33 cellular contexts compared by ENCODE assay signal in the genomic region with DNA sequence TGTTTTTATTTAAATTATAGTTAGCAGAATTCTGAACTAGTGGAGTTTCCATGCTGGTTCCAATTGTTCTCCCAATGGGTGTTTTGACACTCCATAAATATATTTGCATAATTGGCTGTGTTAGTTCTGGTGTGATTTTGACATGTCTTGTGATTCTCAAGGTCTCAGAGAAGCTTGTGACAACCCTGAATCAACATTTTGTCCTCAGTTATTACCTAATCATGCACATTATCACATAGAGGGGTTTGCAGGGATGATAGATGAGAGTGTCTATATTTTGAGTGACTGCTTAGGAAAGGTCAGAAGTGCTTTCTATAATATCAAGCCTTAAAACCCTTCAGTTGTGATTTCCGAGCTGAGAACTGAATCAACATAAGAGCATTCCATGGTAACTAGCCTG. TPM values are rescaled to one million over a fixed set of nuclear protein-coding genes. Genes with fewer than 3 reads are reported as not detected.
"Had no signal": no experiment of that assay in that cellular context is flagged by ENCODE, and none has a peak within 500 bp of the region (broad histone marks: within the 10 kb centered on the region; RNA-seq: fewer than 3 reads in every experiment).

No MANE protein-coding gene starts in this region.

- H3K27me3 ChIP-seq: adrenal gland, body of pancreas, brain microvascular endothelial cell, breast epithelium had no signal

- H3K36me3 ChIP-seq: adrenal gland, brain microvascular endothelial cell, breast epithelium had no signal

- H3K4me3 ChIP-seq: adrenal gland, body of pancreas, breast epithelium had no signal

- H3K9me3 ChIP-seq: adrenal gland, body of pancreas, breast epithelium had no signal

- DNase-seq: activated B cell treated with CpG ODN at 0.5 μM for 24 hours; activated CD4-positive, alpha-beta memory T cell treated with anti-CD3 and anti-CD28 coated beads for 36 hours; activated CD4-positive, alpha-beta T cell treated with anti-CD3 and anti-CD28 coated beads for 4 hours; activated CD4-positive, alpha-beta T cell treated with anti-CD3 and anti-CD28 coated beads, Interleukin-2, amount 10 ng/mL, durations not matched to agents 24 days and 14 days; activated CD4-positive, alpha-beta T cell treated with anti-CD3 and anti-CD28 coated beads, Interleukin-2, amount 50 U/mL, for 1 hour; activated CD4-positive, alpha-beta T cell treated with anti-CD3 and anti-CD28 coated beads, Interleukin-2, amount 50 U/mL, for 4 hours; activated CD4-positive, CD25-positive, alpha-beta regulatory T cell treated with anti-CD3 and anti-CD28 coated beads, Interleukin-2, amount 50 U/mL, for 72 hours; activated CD8-positive, alpha-beta memory T cell treated with anti-CD3 and anti-CD28 coated beads, Interleukin-2, amount 50 U/mL, for 4 hours; activated CD8-positive, alpha-beta T cell treated with anti-CD3 and anti-CD28 coated beads for 36 hours; activated effector memory CD4-positive, alpha-beta T cell treated with anti-CD3 and anti-CD28 coated beads, Interleukin-2, amount 50 U/mL, for 16 hours; activated gamma-delta T cell treated with Interleukin-2 at 50 U/mL for 16 hours; activated naive CD4-positive, alpha-beta T cell; activated naive CD4-positive, alpha-beta T cell treated with anti-CD3 and anti-CD28 coated beads for 36 hours; activated naive CD4-positive, alpha-beta T cell treated with anti-CD3 and anti-CD28 coated beads, Interleukin-2, amount 50 U/mL, for 16 hours; activated naive CD8-positive, alpha-beta T cell treated with anti-CD3 and anti-CD28 coated beads for 36 hours; activated T-cell treated with anti-CD3 and anti-CD28 coated beads for 4 hours; activated T-cell treated with anti-CD3 and anti-CD28 coated beads, Interleukin-2, amount 50 U/mL, for 1 hour; activated T-cell treated with anti-CD3 and anti-CD28 coated beads, Interleukin-2, amount 50 U/mL, for 4 hours; activated T-cell treated with anti-CD3 and anti-CD28 coated beads, Interleukin-2, amount 50 U/mL, for 72 hours; adrenal gland; amniotic stem cell; aorta; body of pancreas; brain microvascular endothelial cell; central memory CD4-positive, alpha-beta T cell; T-helper 2 cell; T-helper 9 cell had no signal

- ATAC-seq: activated CD8-positive, alpha-beta T cell treated with anti-CD3 and anti-CD28 coated beads for 36 hours; activated naive CD4-positive, alpha-beta T cell treated with anti-CD3 and anti-CD28 coated beads, Interleukin-2, amount 50 U/mL, for 72 hours; activated T-cell treated with anti-CD3 and anti-CD28 coated beads, Interleukin-2, amount 50 U/mL, for 4 hours; activated T-cell treated with anti-CD3 and anti-CD28 coated beads, Interleukin-2, amount 50 U/mL, for 72 hours; activated T-helper 17 cell treated with anti-CD3 and anti-CD28 coated beads, Interleukin-2, amount 50 U/mL, for 72 hours; body of pancreas had no signal

- H3K27ac ChIP-seq: adrenal gland, body of pancreas, brain microvascular endothelial cell, breast epithelium, VCaP had no signal

RNA-seq across cellular contexts. Expression of a gene that starts 11.5 kb away (rescaled TPM):
- total RNA-seq: activated B cell treated with CpG ODN at 0.5 μM for 24 hours; activated CD4-positive, alpha-beta memory T cell treated with anti-CD3 and anti-CD28 coated beads for 36 hours; activated CD4-positive, alpha-beta T cell treated with anti-CD3 and anti-CD28 coated beads, Interleukin-2, amount 10 ng/mL, durations not matched to agents 24 days and 14 days; activated CD8-positive, alpha-beta memory T cell treated with anti-CD3 and anti-CD28 coated beads for 36 hours; activated CD8-positive, alpha-beta T cell treated with anti-CD3 and anti-CD28 coated beads for 36 hours; activated naive CD4-positive, alpha-beta T cell treated with anti-CD3 and anti-CD28 coated beads for 36 hours; activated naive CD4-positive, alpha-beta T cell treated with anti-CD3 and anti-CD28 coated beads, Interleukin-2, amount 50 U/mL, for 72 hours; activated naive CD8-positive, alpha-beta T cell treated with anti-CD3 and anti-CD28 coated beads for 36 hours; activated T-cell treated with anti-CD3 and anti-CD28 coated beads, Interleukin-2, amount 50 U/mL, for 4 hours; activated T-cell treated with anti-CD3 and anti-CD28 coated beads, Interleukin-2, amount 50 U/mL, for 72 hours; activated T-helper 1 cell treated with anti-CD3 and anti-CD28 coated beads, Interleukin-12 subunit alpha, Interleukin-12 subunit beta, Interleukin-2, Interleukin-4 antibody, amounts not matched to agents 30 ng/mL and 10 ng/mL and 1 ng/mL, durations not matched to agents 14 hours and 24 hours and 36 hours; activated T-helper 17 cell treated with anti-CD3 and anti-CD28 coated beads, Interleukin-2, amount 50 U/mL, for 72 hours had no signal
